8 cellular contexts compared by ENCODE assay signal in genomic region chr17:74960739-74961342, GRCh38. TPM values are rescaled to one million over a fixed set of nuclear protein-coding genes. Genes with fewer than 3 reads are reported as not detected.
DNase-seq lines count a peak whose midpoint lies in the region; ATAC-seq, FAIRE-seq and TF ChIP-seq lines count a peak whose summit lies in the region.

No MANE protein-coding gene starts in this region.

- H3F3A ChIP-seq in DOHH2 (ENCODE audit: control insufficient read depth, insufficient read depth) = no peaks in the 10 kb centered on the region

- H3K4me3 ChIP-seq in DOHH2 (ENCODE audit: low read length) (peak overlapping the region; percentile 44; the same call in 1 of the 2 replicates), KMS-11 (IDR thresholded peaks at IDR 0.05; ENCODE audit: insufficient read depth, low read depth, low read length) (no peak overlapping the region), WERI-Rb-1 (ENCODE audit: low read depth, low read length) (peak overlapping the region; percentile 8), epithelial cell of esophagus (ENCODE audit: low read length) (no peak overlapping the region), small intestine (ENCODE audit: low read depth in 1 of 2, low read length in 2 of 2) (no peak overlapping the region)

- 45 to 55% (median 53%) methylated on average over 15 to 17 of the region's 17 CpGs for WGBS in small intestine, 3 donors

- H3K27me3 ChIP-seq in DOHH2 (ENCODE audit: control insufficient read depth, low read length) = peaks cover 2% of the 10 kb centered on the region; the same call in 1 of the 2 replicates
- peaks cover 3% of the 10 kb centered on the region; the same call in 1 of the 2 replicates for H3K27me3 ChIP-seq in KMS-11 (ENCODE audit: insufficient read depth, low read depth)
- H3K27me3 ChIP-seq in WERI-Rb-1 (ENCODE audit: insufficient read depth, low read depth, severe bottlenecking) = no peaks in the 10 kb centered on the region
- no peaks in the 10 kb centered on the region for H3K27me3 ChIP-seq in small intestine (ENCODE audit: control insufficient read depth in 2 of 2, insufficient read depth in 2 of 2, low read length in 2 of 2)

- no peak for FAIRE-seq in small intestine (lab: Jason Lieb, UNC)

- peak overlapping the region; percentile 68 for H2AFZ ChIP-seq in KMS-11 (ENCODE audit: low read depth)

- no peaks in the 10 kb centered on the region for H3K36me3 ChIP-seq in DOHH2 (ENCODE audit: control insufficient read depth, low read length)
- no peaks in the 10 kb centered on the region for H3K36me3 ChIP-seq in KMS-11 (ENCODE audit: insufficient read depth)
- H3K36me3 ChIP-seq in WERI-Rb-1 = no peaks in the 10 kb centered on the region
- H3K36me3 ChIP-seq in small intestine (ENCODE audit: control insufficient read depth in 2 of 2, insufficient read depth in 2 of 2, low read length in 2 of 2) = peaks cover 0 to 2% of the 10 kb centered on the region in 2 donors

- H3K9me3 ChIP-seq in DOHH2 (ENCODE audit: control insufficient read depth, insufficient read depth, low read length) (no peaks in the 10 kb centered on the region), WERI-Rb-1 (ENCODE audit: severe bottlenecking) (no peaks in the 10 kb centered on the region), small intestine (ENCODE audit: control insufficient read depth, low read depth) (no peaks in the 10 kb centered on the region)

- H3K4me2 ChIP-seq in DOHH2 (ENCODE audit: low read length) (peak overlapping the region; percentile 78), KMS-11 (peak overlapping the region; percentile 70)

- H4K20me1 ChIP-seq in DOHH2 (ENCODE audit: control insufficient read depth, insufficient read depth, low read depth, low read length) = no peaks in the 10 kb centered on the region
- H4K20me1 ChIP-seq in KMS-11 (ENCODE audit: insufficient read depth) = no peaks in the 10 kb centered on the region

- H3K4me1 ChIP-seq in DOHH2 (ENCODE audit: control insufficient read depth, low read length) (peaks cover 9% of the 10 kb centered on the region), KMS-11 (ENCODE audit: low read depth, poor library complexity, severe bottlenecking) (peaks cover 15% of the 10 kb centered on the region), small intestine (ENCODE audit: control insufficient read depth in 2 of 2, insufficient read depth in 1 of 2, low read depth in 1 of 2, low read length in 1 of 2) (no peaks in the 10 kb centered on the region)

- ATAC-seq in HG03354 (IDR thresholded peaks at IDR 0.05; ENCODE audit: poor library complexity, severe bottlenecking, unreplicated experiment) = no peak

- no peak overlapping the region for H3K9ac ChIP-seq in KMS-11

- H3K79me2 ChIP-seq in DOHH2 (ENCODE audit: control insufficient read depth, low read length) (no peaks in the 10 kb centered on the region), KMS-11 (ENCODE audit: insufficient read depth, low read depth) (no peaks in the 10 kb centered on the region)

- TF ChIP-seq CTCF in DOHH2 (IDR thresholded peaks at IDR 0.05; ENCODE audit: low read depth, low read length, poor library complexity, severe bottlenecking) (peak; percentile 84), KMS-11 (conservative IDR thresholded peaks at IDR 0.05; ENCODE audit: low read depth, low read length) (peak; percentile 76), WERI-Rb-1 (IDR thresholded peaks at IDR 0.05; ENCODE audit: low read depth, low read length) (peak; percentile 99), epithelial cell of esophagus (IDR thresholded peaks at IDR 0.05; ENCODE audit: insufficient read depth, low read depth, low read length, missing control alignments) (peak; percentile 64)

- H3K9me2 ChIP-seq in DOHH2 (replicated peaks; ENCODE audit: control insufficient read depth, low read length) = no peaks in the 10 kb centered on the region

- DNase-seq in WERI-Rb-1 = peak; percentile 96
- peak; percentile 84 for DNase-seq in epithelial cell of esophagus (ENCODE audit: low read depth)
- peak; percentile 57 for DNase-seq in small intestine
- DNase-seq in NCI-H1105 (lab: John Stamatoyannopoulos, UW) = no peak
- DNase-seq in OCI-M2 (lab: John Stamatoyannopoulos, UW; ENCODE audit: unreplicated experiment) = no peak

- H3K27ac ChIP-seq in DOHH2 (ENCODE audit: low read depth, low read length) (no peak overlapping the region), KMS-11 (no peak overlapping the region), WERI-Rb-1 (no peak overlapping the region), small intestine (ENCODE audit: low read depth in 1 of 2, low read length in 1 of 2) (no peak overlapping the region)

RNA-seq across cellular contexts. Expression of gene HID1, which starts 11.7 kb away (rescaled TPM):
- 10 to 100 TPM; 37.1 to 60.4 (median 44.0) TPM for polyA plus RNA-seq in small intestine

RNA-seq across cellular contexts. Expression of gene OTOP3, which starts 25.1 kb away (rescaled TPM):
- 10 to 100 TPM in 2 of 3 donors, 1 to 10 TPM in 1; 6.4 to 35.7 (median 31.8) TPM for polyA plus RNA-seq in small intestine

RNA-seq across cellular contexts. Expression of gene CDR2L, which starts 26.6 kb away (rescaled TPM):
- polyA plus RNA-seq in small intestine = 10 to 100 TPM; 25.4 to 39.6 (median 28.9) TPM

RNA-seq across cellular contexts. Expression of gene OTOP2, which starts 36.8 kb away (rescaled TPM):
- under 1 TPM; 0.22 to 0.54 (median 0.39) TPM for polyA plus RNA-seq in small intestine

RNA-seq across cellular contexts. Expression of gene USH1G, which starts 37.8 kb away (rescaled TPM):
- under 1 TPM; 0.07 to 0.81 (median 0.45) TPM for polyA plus RNA-seq in small intestine

Comparison
In these comparisons a context has a peak if more than half of its experiments do, and no peak if none do; other contexts are left out.
1. H3K4me3 ChIP-seq: peak in DOHH2 (single experiment) and WERI-Rb-1 (single experiment); none in KMS-11 (single experiment), epithelial cell of esophagus (single experiment) and small intestine (0 of 2).
2. DNase-seq: peak in WERI-Rb-1 (single experiment), epithelial cell of esophagus (single experiment) and small intestine (single experiment); none in NCI-H1105 (single experiment) and OCI-M2 (single experiment).
3. Peak in every context shown above with its lines, with median percentiles within 50 percentile points of each other: CTCF ChIP-seq.